8 cellular contexts compared by ENCODE assay signal in the genomic region with DNA sequence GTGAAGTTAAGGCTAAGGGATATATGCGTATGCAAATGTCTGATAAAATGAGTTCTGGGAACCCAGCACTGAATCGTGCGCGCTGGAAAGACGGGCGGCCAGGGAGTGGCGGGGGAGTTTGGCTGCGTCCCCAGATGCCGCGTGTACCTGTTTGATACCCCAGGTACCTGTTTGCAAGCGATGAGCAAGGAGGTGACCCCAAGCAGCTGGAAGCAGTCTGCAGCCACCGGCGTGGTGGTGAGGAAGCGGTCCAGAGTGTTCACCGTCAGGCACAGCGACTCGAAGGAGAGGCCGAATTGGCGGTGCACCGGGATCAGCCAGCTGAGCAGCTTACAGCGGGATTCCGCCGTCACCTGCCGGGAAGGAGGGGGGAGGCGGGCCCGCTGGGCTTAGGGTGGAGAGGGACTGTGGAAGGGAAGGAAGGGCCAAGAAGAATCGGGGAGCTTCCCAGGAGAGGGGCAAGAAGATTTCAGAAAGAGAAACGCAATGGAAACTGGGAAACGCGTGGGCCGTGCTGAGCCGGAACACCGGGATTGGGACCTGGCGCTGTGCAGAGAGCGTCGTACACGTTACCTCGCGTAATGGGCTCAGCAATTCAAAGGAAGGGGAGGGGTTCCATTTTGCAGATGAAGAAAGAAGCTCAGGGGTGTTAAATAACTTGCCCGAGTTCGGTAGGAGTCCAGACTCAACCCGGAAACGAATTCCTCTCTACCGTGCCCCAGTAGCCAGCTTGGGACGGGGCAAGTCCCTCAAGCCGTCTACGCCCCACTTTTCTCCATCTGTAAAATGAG. TPM values are rescaled to one million over a fixed set of nuclear protein-coding genes. Genes with fewer than 3 reads are reported as not detected.
DNase-seq lines count a peak whose midpoint lies in the region; ATAC-seq and TF ChIP-seq lines count a peak whose summit lies in the region.

No MANE protein-coding gene starts in this region.

- H3K4me1 ChIP-seq in SK-N-SH (ENCODE audit: control insufficient read depth in 1 of 2, insufficient read depth in 2 of 2, low read depth in 1 of 2, low read length in 1 of 2) = peaks cover 0 to 27% of the 10 kb centered on the region in 2 experiments; a peak in 1 of 4 replicates
- H3K4me1 ChIP-seq in heart left ventricle = peaks cover 6 to 50% (median 37%) of the 10 kb centered on the region in 12 donors
- peaks cover 27% of the 10 kb centered on the region for H3K4me1 ChIP-seq in psoas muscle

- H3K9ac ChIP-seq in SK-N-SH = no peak overlapping the region

- peaks cover 0 to 2% (median 0%) of the 10 kb centered on the region in 3 donors for H3K9me3 Mint-ChIP-seq in IgD-negative memory B cell
- no peaks in the 10 kb centered on the region for H3K9me3 Mint-ChIP-seq in activated T-cell treated with anti-CD3 and anti-CD28 coated beads, Interleukin-2, amount 50 U/mL, for 72 hours

- H3K27me3 Mint-ChIP-seq in IgD-negative memory B cell = peaks cover 76% of the 10 kb centered on the region
- peaks cover 84% of the 10 kb centered on the region for H3K27me3 Mint-ChIP-seq in activated T-cell treated with anti-CD3 and anti-CD28 coated beads, Interleukin-2, amount 50 U/mL, for 72 hours (ENCODE audit: low read depth)

- H3F3A ChIP-seq in SK-N-SH (replicated peaks; ENCODE audit: insufficient read depth) = peaks cover 3% of the 10 kb centered on the region

- POLR2A ChIA-PET in SK-N-SH (lab: Yijun Ruan, JAX) = no interaction called here

- TF ChIP-seq CTCF in SK-N-SH (IDR thresholded peaks at IDR 0.05) = no peak
- TF ChIP-seq CTCF in heart left ventricle (IDR thresholded peaks at IDR 0.05) = no peak
- no peak for TF ChIP-seq CTCF in psoas muscle (IDR thresholded peaks at IDR 0.05)

- H4K20me1 ChIP-seq in SK-N-SH (ENCODE audit: insufficient read depth) = no peaks in the 10 kb centered on the region

- peak overlapping the region; percentile 39 to 59; a peak in 3 of 4 replicates for H3K4me3 ChIP-seq in SK-N-SH (ENCODE audit: low read depth in 2 of 2, low read length in 1 of 2)
- peak overlapping the region; percentile 39 to 67 (median 56) for H3K4me3 ChIP-seq in heart left ventricle
- peak overlapping the region; percentile 72 for H3K4me3 ChIP-seq in psoas muscle

- peak overlapping the region; percentile 93; the same call in 1 of the 2 replicates for H2AFZ ChIP-seq in SK-N-SH (ENCODE audit: low read depth)

- H3K9me2 ChIP-seq in SK-N-SH = no peaks in the 10 kb centered on the region

- ATAC-seq in SK-N-SH treated with all-trans-retinoic acid at 6 μM for 48 hours = no peak
- ATAC-seq in activated T-cell treated with anti-CD3 and anti-CD28 coated beads, Interleukin-2, amount 50 U/mL, for 72 hours (replicated peaks in 1 of 2) = no peak
- ATAC-seq in heart left ventricle = peak in 1 of 4 donors; percentile 16
- ATAC-seq in psoas muscle = peak in 3 of 4 donors; percentile 9 to 14 (median 11)

- CTCF ChIA-PET in SK-N-SH (lab: Yijun Ruan, JAX) = interaction anchor here (0.8 to 2.2 kb wide), 8 partner anchors 50 to 533 kb away, joined by 3 to 9 read pairs (median 3); partner anchors contain the start of genes CDC20B, DHX29 and MTREX

- H3K27ac ChIP-seq in SK-N-SH (ENCODE audit: low read depth in 2 of 2, low read length in 1 of 2) (no peak overlapping the region), heart left ventricle (no peak overlapping the region), psoas muscle (no peak overlapping the region)

- H3K4me3 Mint-ChIP-seq in IgD-negative memory B cell = peak overlapping the region; percentile 80 to 96 (median 84)
- peak overlapping the region; percentile 92 to 97 for H3K4me3 Mint-ChIP-seq in activated T-cell treated with anti-CD3 and anti-CD28 coated beads, Interleukin-2, amount 50 U/mL, for 72 hours

- H3K36me3 Mint-ChIP-seq in IgD-negative memory B cell = peaks cover 2% of the 10 kb centered on the region
- H3K36me3 Mint-ChIP-seq in activated T-cell treated with anti-CD3 and anti-CD28 coated beads, Interleukin-2, amount 50 U/mL, for 72 hours (ENCODE audit: insufficient read depth in 2 of 2) = peaks cover 1 to 2% of the 10 kb centered on the region in 2 donors

- intact Hi-C loops in heart left ventricle (cut with DNase I) = loop anchor here in 7 of 10 donors (5.0 to 10.0 kb wide), 3 partner anchors 55 to 60 kb away; partner anchors contain the start of gene CDC20B (in 3 of the 7)
- intact Hi-C loops in psoas muscle (cut with DNase I) = loop anchor here in 1 of 2 donors (10.0 kb wide), 1 partner anchor 58 kb away; the partner anchor contains the start of gene CDC20B

- peaks cover 98% of the 10 kb centered on the region for H3K27me3 ChIP-seq in SK-N-SH (ENCODE audit: insufficient read depth)
- peaks cover 50 to 100% (median 82%) of the 10 kb centered on the region in 9 donors for H3K27me3 ChIP-seq in heart left ventricle
- peaks cover 4 to 100% (median 60%) of the 10 kb centered on the region in 3 donors for H3K27me3 ChIP-seq in psoas muscle (ENCODE audit: insufficient read depth in 3 of 3, low read length in 2 of 3)

- H3K36me3 ChIP-seq in SK-N-SH (replicated peaks in 1 of 2; ENCODE audit: control insufficient read depth in 1 of 2, insufficient read depth in 2 of 2, low read length in 1 of 2) (no peaks in the 10 kb centered on the region), heart left ventricle (no peaks in the 10 kb centered on the region), psoas muscle (ENCODE audit: insufficient read depth in 1 of 2, low read depth in 1 of 2) (no peaks in the 10 kb centered on the region)

- 1% methylated on average over 40 of the region's 47 CpGs for WGBS in SK-N-SH (ENCODE audit: low lambda C conversion rate)
- 1 to 2% (median 2%) methylated on average over 47 of the region's 47 CpGs for WGBS in heart left ventricle, 4 donors
- 1% methylated on average over 47 of the region's 47 CpGs for WGBS in psoas muscle, 3 donors

- DNase-seq in SK-N-SH = peak; percentile 39
- DNase-seq in activated T-cell treated with anti-CD3 and anti-CD28 coated beads, Interleukin-2, amount 50 U/mL, for 72 hours = peak in 1 of 2 donors; percentile 19
- no peak for DNase-seq in heart left ventricle
- DNase-seq in psoas muscle = no peak
- no peak for DNase-seq in NCI-H1694 treated with DMSO at 0.1 percent for 48 hours (lab: John Stamatoyannopoulos, UW)
- no peak for DNase-seq in foreskin melanocyte

- no peaks in the 10 kb centered on the region for H3K79me2 ChIP-seq in SK-N-SH (ENCODE audit: insufficient read depth)

- peak overlapping the region; percentile 96 for H3K4me2 ChIP-seq in SK-N-SH

- H3K4me1 Mint-ChIP-seq in IgD-negative memory B cell = peaks cover 23 to 29% (median 28%) of the 10 kb centered on the region in 3 donors
- H3K4me1 Mint-ChIP-seq in activated T-cell treated with anti-CD3 and anti-CD28 coated beads, Interleukin-2, amount 50 U/mL, for 72 hours (ENCODE audit: low read depth) = peaks cover 50% of the 10 kb centered on the region

- TF ChIP-seq RAD21 in SK-N-SH (IDR thresholded peaks at IDR 0.05; ENCODE audit: low read length) = no peak

- no peak for TF ChIP-seq POLR2A in heart left ventricle (IDR thresholded peaks at IDR 0.05)

- H3K9me3 ChIP-seq in SK-N-SH (no peaks in the 10 kb centered on the region), heart left ventricle (no peaks in the 10 kb centered on the region), psoas muscle (no peaks in the 10 kb centered on the region)

- peak overlapping the region; percentile 28 to 84 (median 66) for H3K27ac Mint-ChIP-seq in IgD-negative memory B cell
- H3K27ac Mint-ChIP-seq in activated T-cell treated with anti-CD3 and anti-CD28 coated beads, Interleukin-2, amount 50 U/mL, for 72 hours = peak overlapping the region; percentile 66

- TF ChIP-seq EP300 in SK-N-SH (IDR thresholded peaks at IDR 0.05; ENCODE audit: borderline replicate concordance in 1 of 2, low read depth in 1 of 2, low read length in 1 of 2) = no peak

TF ChIP-seq in SK-N-SH, 30 proteins besides CTCF, POLR2A, EP300 and RAD21:
- peak; percentile 31; the same call in 1 of the 2 replicates for TF ChIP-seq EZH2phosphoT487 (IDR thresholded peaks at IDR 0.05; ENCODE audit: borderline replicate concordance, low read depth)
- no peak for TF ChIP-seq FOXM1 (IDR thresholded peaks at IDR 0.05; ENCODE audit: low read depth)

TF ChIP-seq in SK-N-SH treated with all-trans-retinoic acid at 6 μM for 48 hours, 23 proteins besides CTCF, POLR2A, EP300 and RAD21 (continues in another document):
- no peak for TF ChIP-seq ARNTL (CRISPR knock-in tag; IDR thresholded peaks at IDR 0.05; ENCODE audit: borderline replicate concordance, low read depth)
- no peak for TF ChIP-seq ZNF565 (CRISPR knock-in tag; conservative IDR thresholded peaks at IDR 0.05; ENCODE audit: low read depth)

RNA-seq across cellular contexts. Expression of gene CCNO, which starts 1.0 kb away (rescaled TPM):
- polyA plus RNA-seq in SK-N-SH (2012; rRNA removed) (not detected in 2 replicates), IgD-negative memory B cell (not detected), heart left ventricle (under 1 TPM in 1 of 2 donors, not detected in 1; 0.04 TPM), psoas muscle (not detected)
- polyA plus RNA-seq in SK-N-SH (2012; cell fraction: cytosol; rRNA removed) = 0.03 TPM in 1 of 2 replicates, not detected in the other
- polyA plus RNA-seq in SK-N-SH (2012; cell fraction: nucleus; rRNA removed) = not detected in 2 replicates
- under 1 TPM in 1 of 2 donors, not detected in 1; 0.19 TPM for total RNA-seq in activated T-cell treated with anti-CD3 and anti-CD28 coated beads, Interleukin-2, amount 50 U/mL, for 72 hours
- total RNA-seq in heart left ventricle (under 1 TPM in 2 of 9 donors, not detected in 7; 0.23 to 0.36 TPM), psoas muscle (not detected)

RNA-seq across cellular contexts. Expression of gene MCIDAS, which starts 5.3 kb away (rescaled TPM):
- polyA plus RNA-seq in SK-N-SH (2012; rRNA removed) = not detected in 2 replicates
- polyA plus RNA-seq in SK-N-SH (2012; cell fraction: cytosol; rRNA removed) = not detected in 2 replicates
- polyA plus RNA-seq in SK-N-SH (2012; cell fraction: nucleus; rRNA removed) = not detected in 2 replicates
- not detected for polyA plus RNA-seq in IgD-negative memory B cell
- under 1 TPM in 1 of 2 donors, not detected in 1; 0.48 TPM for total RNA-seq in activated T-cell treated with anti-CD3 and anti-CD28 coated beads, Interleukin-2, amount 50 U/mL, for 72 hours
- total RNA-seq in heart left ventricle = not detected
- polyA plus RNA-seq in heart left ventricle = not detected
- not detected for total RNA-seq in psoas muscle
- not detected for polyA plus RNA-seq in psoas muscle

RNA-seq across cellular contexts. Expression of gene CDC20B, which starts 59.4 kb away (rescaled TPM):
- polyA plus RNA-seq in SK-N-SH (2012; rRNA removed) (0.03 TPM in 2 replicates), IgD-negative memory B cell (not detected), heart left ventricle (not detected), psoas muscle (not detected)
- 0.03 and 0.05 TPM in 2 replicates for polyA plus RNA-seq in SK-N-SH (2012; cell fraction: cytosol; rRNA removed)
- 0.10 and 0.13 TPM in 2 replicates for polyA plus RNA-seq in SK-N-SH (2012; cell fraction: nucleus; rRNA removed)
- under 1 TPM; 0.07 to 0.10 TPM for total RNA-seq in activated T-cell treated with anti-CD3 and anti-CD28 coated beads, Interleukin-2, amount 50 U/mL, for 72 hours
- total RNA-seq in heart left ventricle (not detected), psoas muscle (not detected)

Comparison
In these comparisons a context has a peak if more than half of its experiments do, and no peak if none do; other contexts are left out.
1. ATAC-seq: peak in psoas muscle (3 of 4); none in SK-N-SH treated with all-trans-retinoic acid at 6 μM for 48 hours (single experiment) and activated T-cell treated with anti-CD3 and anti-CD28 coated beads, Interleukin-2, amount 50 U/mL, for 72 hours (0 of 2).
2. Peak in every context shown above with its lines, with median percentiles within 50 percentile points of each other: H3K4me3 ChIP-seq.